10 cellular contexts compared by ENCODE assay signal in genomic region chr22:16617516-16617915, GRCh38. TPM values are rescaled to one million over a fixed set of nuclear protein-coding genes. Genes with fewer than 3 reads are reported as not detected.
"Had no signal": no experiment of that assay in that cellular context is flagged by ENCODE, and none has a peak within 500 bp of the region (broad histone marks: within the 10 kb centered on the region; RNA-seq: fewer than 3 reads in every experiment).

No MANE protein-coding gene starts in this region.

RNA-seq across cellular contexts. Expression of gene CCT8L2, which starts 24.9 kb away (rescaled TPM):
- total RNA-seq: LHCN-M2; MCF 10A; OCI-LY7; PC-9; Right ventricle myocardium inferior; RPMI7951; SJCRH30; SK-MEL-5; T-cell; T-helper 1 cell treated with Interleukin-12 subunit alpha and Interleukin-12 subunit beta and Interleukin-4 antibody, amounts not matched to agents 30 ng/mL and 1 ng/mL, for 36 hours had no signal
